In genomic region chr10:43304079-43304686, GRCh38 we compare ENCODE assay signal across 8 cellular contexts. TPM values are rescaled to one million over a fixed set of nuclear protein-coding genes. Genes with fewer than 3 reads are reported as not detected.
A peak's percentile ranks its signal among the peaks of the same experiment; 100 is the strongest.
DNase-seq lines count a peak whose midpoint lies in the region; ATAC-seq, FAIRE-seq and TF ChIP-seq lines count a peak whose summit lies in the region.
"Had no signal": no experiment of that assay in that cellular context is flagged by ENCODE, and none has a peak within 500 bp of the region (broad histone marks: within the 10 kb centered on the region; RNA-seq: fewer than 3 reads in every experiment).

No MANE protein-coding gene starts in this region.

- 40% methylated on average over 1 of the region's 3 CpGs; no CpG with 5 or more reads in 1 of the 2 experiments for WGBS in IMR-90 (ENCODE audit: extremely low coverage in 2 of 2, insufficient read length in 1 of 2), 2 experiments

- no peak overlapping the region for H3K23ac ChIP-seq in IMR-90 (ENCODE audit: low read depth, low read length)

- H4K20me1 ChIP-seq in IMR-90 (ENCODE audit: insufficient read depth, low read length) (no peaks in the 10 kb centered on the region), astrocyte (ENCODE audit: insufficient read depth, low read length) (no peaks in the 10 kb centered on the region)

- H3K4me3 ChIP-seq in IMR-90 (ENCODE audit: insufficient read depth, low read depth, low read length) (peak overlapping the region; percentile 7), astrocyte (ENCODE audit: insufficient read depth, low read depth, low read length) (peak overlapping the region; percentile 32), left lung (peak overlapping the region; percentile 31 to 38)

- no peak overlapping the region for H2BK120ac ChIP-seq in IMR-90 (ENCODE audit: low read depth, low read length)

- no peak overlapping the region for H3K18ac ChIP-seq in IMR-90 (ENCODE audit: low read depth, low read length)

- no peak overlapping the region for H3K27ac ChIP-seq in IMR-90 (ENCODE audit: insufficient read depth, low read length)
- no peak overlapping the region for H3K27ac ChIP-seq in astrocyte (ENCODE audit: low read depth, low read length)
- H3K27ac ChIP-seq in left lung, result peak overlapping the region in 1 of 2 donors; percentile 41

- no peaks in the 10 kb centered on the region for H3K79me2 ChIP-seq in astrocyte (ENCODE audit: insufficient read depth, low read length)

- H3K9ac ChIP-seq in IMR-90 (ENCODE audit: low read depth, low read length), result no peak overlapping the region
- no peak overlapping the region for H3K9ac ChIP-seq in astrocyte (ENCODE audit: low read length)

- TF ChIP-seq RAD21 in IMR-90 (IDR thresholded peaks at IDR 0.05; ENCODE audit: low read length), result no peak

- no peak overlapping the region for H3K56ac ChIP-seq in IMR-90 (ENCODE audit: extremely low read depth, insufficient read depth, low read length)

- TF ChIP-seq POLR2A in IMR-90 (IDR thresholded peaks at IDR 0.05; ENCODE audit: low read depth, low read length), result no peak

- no peak overlapping the region for H3K4ac ChIP-seq in IMR-90 (ENCODE audit: low read depth, low read length)

- H2AFZ ChIP-seq in IMR-90 (replicated peaks; ENCODE audit: low read length, poor library complexity) (peak overlapping the region; percentile 84), astrocyte (ENCODE audit: low read depth, low read length) (peak overlapping the region; percentile 30)

- no peak overlapping the region for H2AK9ac ChIP-seq in IMR-90 (replicated peaks; ENCODE audit: low read depth, low read length, poor library complexity)

- dilution Hi-C loops in IMR-90 (cut with HindIII; ENCODE audit: low sequenced_read_pairs, unreplicated experiment), result no loop called here

- H3K9me3 Mint-ChIP-seq in astrocyte (ENCODE audit: unreplicated experiment), result peaks cover 3% of the 10 kb centered on the region
- H3K9me3 Mint-ChIP-seq in stimulated activated naive CD8-positive, alpha-beta T cell treated with anti-CD3 and anti-CD28 coated beads, Interleukin-15, amount 100 ng/mL, for 72 hours, result peaks cover 0 to 12% of the 10 kb centered on the region in 2 donors

- no peak for FAIRE-seq in astrocyte (lab: Jason Lieb, UNC)

- H3K36me3 ChIP-seq in IMR-90 (ENCODE audit: control insufficient read depth, insufficient read depth, low read length) (no peaks in the 10 kb centered on the region), astrocyte (ENCODE audit: insufficient read depth, low read length) (no peaks in the 10 kb centered on the region), left lung (no peaks in the 10 kb centered on the region)

- H3K9me3 ChIP-seq in IMR-90 (ENCODE audit: control insufficient read depth, insufficient read depth, low read length) (no peaks in the 10 kb centered on the region; the same call in 1 of the 2 replicates), astrocyte (ENCODE audit: insufficient read depth, low read depth, low read length) (no peaks in the 10 kb centered on the region), left lung (no peaks in the 10 kb centered on the region)

- ATAC-seq in IMR-90 (ENCODE audit: low read depth), result no peak
- ATAC-seq in left lung, result no peak
- ATAC-seq in stimulated activated naive CD8-positive, alpha-beta T cell treated with anti-CD3 and anti-CD28 coated beads, Interleukin-15, amount 100 ng/mL, for 72 hours, result no peak
- ATAC-seq in GM18873 (IDR thresholded peaks at IDR 0.05; ENCODE audit: low FRiP score, unreplicated experiment), result no peak

- no peak for DNase-seq in IMR-90
- DNase-seq in astrocyte (ENCODE audit: low read depth), result no peak
- DNase-seq in left lung, result no peak
- no peak for DNase-seq in stimulated activated naive CD8-positive, alpha-beta T cell treated with anti-CD3 and anti-CD28 coated beads, Interleukin-15, amount 100 ng/mL, for 72 hours
- no peak for DNase-seq in NCI-H1436 treated with DMSO at 0.1 percent for 48 hours (lab: John Stamatoyannopoulos, UW)
- no peak for DNase-seq in MV-4-11 (lab: John Stamatoyannopoulos, UW)

- intact Hi-C loops in IMR-90 (cut with micrococcal nuclease), result no loop called here
- intact Hi-C loops in left lung (cut with DNase I), result no loop called here

- H3K36me3 Mint-ChIP-seq in astrocyte (ENCODE audit: low read depth, unreplicated experiment), result no peaks in the 10 kb centered on the region

- H3K79me1 ChIP-seq in IMR-90 (ENCODE audit: low read depth in 1 of 2, low read length in 2 of 2), result no peaks in the 10 kb centered on the region

- CTCF ChIA-PET in IMR-90 (lab: Yijun Ruan, JAX), result interaction anchor here (2.0 kb wide), 1 partner anchor 12 kb away, joined by 8 read pairs; no protein-coding TSS in a partner anchor

- H3K27me3 Mint-ChIP-seq in astrocyte (ENCODE audit: low read depth, unreplicated experiment), result peaks cover 45% of the 10 kb centered on the region
- H3K27me3 Mint-ChIP-seq in stimulated activated naive CD8-positive, alpha-beta T cell treated with anti-CD3 and anti-CD28 coated beads, Interleukin-15, amount 100 ng/mL, for 72 hours, result peaks cover 26% of the 10 kb centered on the region

- no peak overlapping the region for H2BK5ac ChIP-seq in IMR-90 (ENCODE audit: low read depth, low read length, poor library complexity, severe bottlenecking)

- BruUV-seq in IMR-90 (replicated peaks; lab: Mats Ljungman, UMichigan), result no TSS peak

- in situ Hi-C loops in IMR-90 (cut with MboI; ENCODE audit: low sequenced_read_pairs), result no loop called here

- no peak overlapping the region for H4K8ac ChIP-seq in IMR-90 (ENCODE audit: low read depth in 2 of 2, low read length in 2 of 2)

- H4K91ac ChIP-seq in IMR-90 (ENCODE audit: insufficient read depth, low read depth, low read length), result no peak overlapping the region

- H4K5ac ChIP-seq in IMR-90 (ENCODE audit: low read depth, low read length), result no peak overlapping the region

- POLR2A ChIA-PET in IMR-90 (lab: Charles Lee; ENCODE audit: unreplicated experiment), result no interaction called here

- H3K4me3 Mint-ChIP-seq in astrocyte (ENCODE audit: unreplicated experiment), result peak overlapping the region; percentile 78
- peak overlapping the region; percentile 69 to 77 for H3K4me3 Mint-ChIP-seq in stimulated activated naive CD8-positive, alpha-beta T cell treated with anti-CD3 and anti-CD28 coated beads, Interleukin-15, amount 100 ng/mL, for 72 hours

- H3K9me1 ChIP-seq in IMR-90 (ENCODE audit: insufficient read depth, low read length), result no peaks in the 10 kb centered on the region

- no peak overlapping the region for H2BK15ac ChIP-seq in IMR-90 (ENCODE audit: low read depth, low read length)

- H3K27me3 ChIP-seq in IMR-90 (ENCODE audit: control insufficient read depth, insufficient read depth, low read length) (peaks cover 28% of the 10 kb centered on the region), astrocyte (ENCODE audit: insufficient read depth, low read length) (peaks cover 37% of the 10 kb centered on the region), left lung (peaks cover 0 to 11% of the 10 kb centered on the region in 2 donors)

- H3K4me1 ChIP-seq in IMR-90 (ENCODE audit: control insufficient read depth, insufficient read depth, low read length) (no peaks in the 10 kb centered on the region), astrocyte (ENCODE audit: insufficient read depth, low read length) (no peaks in the 10 kb centered on the region), left lung (peaks cover 9 to 18% of the 10 kb centered on the region in 2 donors)

- no peak overlapping the region for H3K27ac Mint-ChIP-seq in astrocyte (ENCODE audit: unreplicated experiment)
- no peak overlapping the region for H3K27ac Mint-ChIP-seq in stimulated activated naive CD8-positive, alpha-beta T cell treated with anti-CD3 and anti-CD28 coated beads, Interleukin-15, amount 100 ng/mL, for 72 hours

- TF ChIP-seq CTCF in IMR-90 (conservative IDR thresholded peaks at IDR 0.05; ENCODE audit: low read depth, low read length), result no peak
- TF ChIP-seq CTCF in astrocyte (IDR thresholded peaks at IDR 0.05; ENCODE audit: insufficient read depth, low read depth, low read length), result no peak
- TF ChIP-seq CTCF in left lung (IDR thresholded peaks at IDR 0.05), result no peak

- H2AK5ac ChIP-seq in IMR-90 (ENCODE audit: low read depth, low read length), result no peak overlapping the region

- H3K4me2 ChIP-seq in IMR-90 (ENCODE audit: low read depth, low read length) (peak overlapping the region; percentile 25), astrocyte (ENCODE audit: low read length) (peak overlapping the region; percentile 71)

- no peaks in the 10 kb centered on the region for H3K4me1 Mint-ChIP-seq in astrocyte (ENCODE audit: low read depth, unreplicated experiment)
- H3K4me1 Mint-ChIP-seq in stimulated activated naive CD8-positive, alpha-beta T cell treated with anti-CD3 and anti-CD28 coated beads, Interleukin-15, amount 100 ng/mL, for 72 hours, result peaks cover 48% of the 10 kb centered on the region

- no peak overlapping the region for H2BK20ac ChIP-seq in IMR-90 (ENCODE audit: low read depth, low read length)

- H3K14ac ChIP-seq in IMR-90 (replicated peaks; ENCODE audit: low read depth, low read length), result no peak overlapping the region

TF ChIP-seq in IMR-90, 13 proteins besides CTCF, POLR2A, EP300 and RAD21 (continues in another document):
- TF ChIP-seq ELK1 (IDR thresholded peaks at IDR 0.05; ENCODE audit: borderline replicate concordance, low read depth, low read length) (no peak), CHD1 (IDR thresholded peaks at IDR 0.05; ENCODE audit: low read depth, low read length) (no peak), SMC3 (IDR thresholded peaks at IDR 0.05; ENCODE audit: low read depth, low read length) (no peak), RFX5 (IDR thresholded peaks at IDR 0.05; ENCODE audit: low read depth, low read length) (no peak), BHLHE40 (IDR thresholded peaks at IDR 0.05; ENCODE audit: low read depth, low read length) (no peak), MAFK (IDR thresholded peaks at IDR 0.05; ENCODE audit: low read depth, low read length) (no peak), MXI1 (IDR thresholded peaks at IDR 0.05; ENCODE audit: borderline replicate concordance, low read depth, low read length) (no peak), CEBPB (IDR thresholded peaks at IDR 0.05; ENCODE audit: low read depth, low read length) (no peak), NFE2L2 (IDR thresholded peaks at IDR 0.05; ENCODE audit: low read depth, low read length) (no peak), FOS (IDR thresholded peaks at IDR 0.05; ENCODE audit: low read depth, low read length) (no peak), RCOR1 (IDR thresholded peaks at IDR 0.05; ENCODE audit: insufficient replicate concordance, low read length) (no peak)

RNA-seq across cellular contexts. Expression of gene RASGEF1A, which starts 37.3 kb away (rescaled TPM):
- total RNA-seq in IMR-90 (2012; rRNA removed) (0.18 and 0.28 TPM in 2 replicates), astrocyte (11.4 and 11.8 TPM in 2 replicates), left lung (1 to 10 TPM; 2.0 to 3.1 TPM)
- polyA plus RNA-seq in IMR-90 (2012; rRNA removed), result 0.15 and 0.55 TPM in 2 replicates
- polyA plus RNA-seq in IMR-90 (2012; cell fraction: cytosol; rRNA removed), result 0.10 and 0.29 TPM in 2 replicates
- polyA plus RNA-seq in IMR-90 (2012; cell fraction: nucleus; rRNA removed; ENCODE audit: low replicate concordance), result 0.44 and 0.64 TPM in 2 replicates
- total RNA-seq: HT1080 had no signal
